In genomic region chr10:7235376-7235775, GRCh38 we compare ENCODE assay signal across 24 cellular contexts.
"Had no signal": no experiment of that assay in that cellular context is flagged by ENCODE, and none has a peak within 500 bp of the region (broad histone marks: within the 10 kb centered on the region; RNA-seq: fewer than 3 reads in every experiment).

No MANE protein-coding gene starts in this region.

- H3K36me3 ChIP-seq: colonic mucosa, right atrium auricular region, upper lobe of right lung, WERI-Rb-1 had no signal

- H3K27me3 Mint-ChIP-seq: activated CD4-positive, alpha-beta T cell treated with anti-CD3 and anti-CD28 coated beads, Interleukin-2, amount 10 ng/mL, durations not matched to agents 7 days and 5 days; activated CD8-positive, alpha-beta T cell treated with anti-CD3 and anti-CD28 coated beads for 36 hours; activated naive CD8-positive, alpha-beta T cell; naive B cell had no signal

- FAIRE-seq: bronchial epithelial cell, islet of Langerhans had no signal

- H3K27me3 ChIP-seq: colonic mucosa, dorsolateral prefrontal cortex, esophagus muscularis mucosa, gastroesophageal sphincter, right atrium auricular region, spleen, upper lobe of right lung had no signal

- H3K4me1 ChIP-seq: colonic mucosa, gastroesophageal sphincter, psoas muscle, right atrium auricular region had no signal

- H3K9me3 ChIP-seq: colonic mucosa, esophagus muscularis mucosa, gastroesophageal sphincter, psoas muscle, right atrium auricular region, upper lobe of right lung had no signal

- H3K27ac ChIP-seq: colonic mucosa, dorsolateral prefrontal cortex, esophagus muscularis mucosa, gastroesophageal sphincter, psoas muscle, right atrium auricular region, spleen, upper lobe of right lung, WERI-Rb-1 had no signal

- H3K4me3 Mint-ChIP-seq: activated CD4-positive, alpha-beta T cell treated with anti-CD3 and anti-CD28 coated beads, Interleukin-2, amount 10 ng/mL, durations not matched to agents 7 days and 5 days; activated CD8-positive, alpha-beta T cell treated with anti-CD3 and anti-CD28 coated beads for 36 hours; activated naive CD8-positive, alpha-beta T cell; naive B cell had no signal

- DNase-seq: activated CD4-positive, alpha-beta T cell treated with anti-CD3 and anti-CD28 coated beads, Interleukin-2, amount 10 ng/mL, durations not matched to agents 7 days and 5 days; activated CD4-positive, CD25-positive, alpha-beta regulatory T cell treated with anti-CD3 and anti-CD28 coated beads, Interleukin-2, amount 50 U/mL, for 72 hours; activated CD8-positive, alpha-beta T cell treated with anti-CD3 and anti-CD28 coated beads for 36 hours; activated gamma-delta T cell treated with Interleukin-2 at 50 U/mL for 16 hours; amniotic stem cell; colonic mucosa; dorsolateral prefrontal cortex; head of caudate nucleus; hypothalamus; left cardiac atrium; mesendoderm; naive B cell; psoas muscle; spleen; stimulated activated CD4-positive, alpha-beta T cell treated with anti-CD3 and anti-CD28 coated beads, Interleukin-4, amount 100 ng/mL, for 1 hour; stimulated activated naive CD4-positive, alpha-beta T cell; upper lobe of right lung; WERI-Rb-1 had no signal

- H3K4me3 ChIP-seq: colonic mucosa, dorsolateral prefrontal cortex, esophagus muscularis mucosa, gastroesophageal sphincter, psoas muscle, right atrium auricular region, spleen, upper lobe of right lung had no signal

- H3K27ac Mint-ChIP-seq: activated CD4-positive, alpha-beta T cell treated with anti-CD3 and anti-CD28 coated beads, Interleukin-2, amount 10 ng/mL, durations not matched to agents 7 days and 5 days; activated CD8-positive, alpha-beta T cell treated with anti-CD3 and anti-CD28 coated beads for 36 hours; activated naive CD8-positive, alpha-beta T cell had no signal

- ATAC-seq: activated CD8-positive, alpha-beta T cell treated with anti-CD3 and anti-CD28 coated beads for 36 hours; gastroesophageal sphincter; left cardiac atrium; psoas muscle; upper lobe of right lung had no signal
